ENCODE assay signal across 10 cellular contexts in genomic region chr17:80743181-80743771, GRCh38.
A peak's percentile ranks its signal among the peaks of the same experiment; 100 is the strongest.
DNase-seq lines count a peak whose midpoint lies in the region; ATAC-seq and TF ChIP-seq lines count a peak whose summit lies in the region.
"Had no signal": no experiment of that assay in that cellular context is flagged by ENCODE, and none has a peak within 500 bp of the region (broad histone marks: within the 10 kb centered on the region; RNA-seq: fewer than 3 reads in every experiment).

No MANE protein-coding gene starts in this region.

- WGBS in right lobe of liver (ENCODE audit: insufficient coverage, low coverage, low lambda C conversion rate, missing lambda C conversion rate): 55% methylated on average over 6 of the region's 15 CpGs

- no peak overlapping the region for H3K4me3 ChIP-seq in right lobe of liver

- no peaks in the 10 kb centered on the region for H3K27me3 ChIP-seq in right lobe of liver

- no peak overlapping the region for H3K27ac ChIP-seq in right lobe of liver
- H3K27ac ChIP-seq: KMS-11 had no signal

- H3K9me3 Mint-ChIP-seq in activated naive CD4-positive, alpha-beta T cell treated with anti-CD3 and anti-CD28 coated beads, Interleukin-2, amount 50 U/mL, for 24 hours: no peaks in the 10 kb centered on the region

- peak overlapping the region; percentile 78 for H3K4me3 Mint-ChIP-seq in activated naive CD4-positive, alpha-beta T cell treated with anti-CD3 and anti-CD28 coated beads, Interleukin-2, amount 50 U/mL, for 24 hours

- no peaks in the 10 kb centered on the region for H3K9me3 ChIP-seq in right lobe of liver

- no peaks in the 10 kb centered on the region for H3K36me3 ChIP-seq in right lobe of liver

- peaks cover 17% of the 10 kb centered on the region for H3K36me3 Mint-ChIP-seq in activated naive CD4-positive, alpha-beta T cell treated with anti-CD3 and anti-CD28 coated beads, Interleukin-2, amount 50 U/mL, for 24 hours

- ATAC-seq in right lobe of liver (peak; percentile 34 to 90 (median 88)), HG03175 (IDR thresholded peaks at IDR 0.05; ENCODE audit: unreplicated experiment) (no peak), HG02571 (IDR thresholded peaks at IDR 0.05; ENCODE audit: unreplicated experiment) (no peak), SK-N-SH treated with all-trans-retinoic acid at 6 μM for 48 hours (no peak)

- no peaks in the 10 kb centered on the region for H3K4me1 ChIP-seq in right lobe of liver

- peaks cover 68% of the 10 kb centered on the region for H3K4me1 Mint-ChIP-seq in activated naive CD4-positive, alpha-beta T cell treated with anti-CD3 and anti-CD28 coated beads, Interleukin-2, amount 50 U/mL, for 24 hours

- DNase-seq in stimulated activated naive CD4-positive, alpha-beta T cell (lab: John Stamatoyannopoulos, UW): peak; percentile 36 to 79 (median 42)
- no peak for DNase-seq in stimulated activated naive CD4-positive, alpha-beta T cell treated with Interleukin-2 at 50 U/mL for 16 hours (lab: John Stamatoyannopoulos, UW)
- DNase-seq in right lobe of liver (peak in 1 of 3 donors; percentile 52), NOMO-1 treated with DMSO at 0.1 percent for 48 hours (lab: John Stamatoyannopoulos, UW; ENCODE audit: unreplicated experiment) (no peak)
- DNase-seq: SHP77 had no signal

- intact Hi-C loops in right lobe of liver (cut with DNase I): no loop called here

- no peak for TF ChIP-seq POLR2A in right lobe of liver (IDR thresholded peaks at IDR 0.05)

- no peak for TF ChIP-seq CTCF in right lobe of liver (IDR thresholded peaks at IDR 0.05)

- no peaks in the 10 kb centered on the region for H3K27me3 Mint-ChIP-seq in activated naive CD4-positive, alpha-beta T cell treated with anti-CD3 and anti-CD28 coated beads, Interleukin-2, amount 50 U/mL, for 24 hours

- peak overlapping the region; percentile 79 for H3K27ac Mint-ChIP-seq in activated naive CD4-positive, alpha-beta T cell treated with anti-CD3 and anti-CD28 coated beads, Interleukin-2, amount 50 U/mL, for 24 hours

TF ChIP-seq in SK-N-SH treated with all-trans-retinoic acid at 6 μM for 48 hours, 23 proteins besides CTCF, POLR2A, EP300 and RAD21:
- no peak for TF ChIP-seq RARB (CRISPR knock-in tag; IDR thresholded peaks at IDR 0.05)
- no peak for TF ChIP-seq CSRNP3 (CRISPR knock-in tag; IDR thresholded peaks at IDR 0.05)
- no peak for TF ChIP-seq ISL1 (CRISPR knock-in tag; IDR thresholded peaks at IDR 0.05)
- no peak for TF ChIP-seq CREB5 (CRISPR knock-in tag; IDR thresholded peaks at IDR 0.05; ENCODE audit: low read depth)
- no peak for TF ChIP-seq PPARA (CRISPR knock-in tag; IDR thresholded peaks at IDR 0.05; ENCODE audit: borderline replicate concordance)
- TF ChIP-seq ZNF565 (CRISPR knock-in tag; conservative IDR thresholded peaks at IDR 0.05; ENCODE audit: low read depth): no peak

Comparison
In these comparisons a context has a peak if more than half of its experiments do, and no peak if none do; other contexts are left out.
1. DNase-seq: peak in stimulated activated naive CD4-positive, alpha-beta T cell (6 of 6); none in stimulated activated naive CD4-positive, alpha-beta T cell treated with Interleukin-2 at 50 U/mL for 16 hours (single experiment) and NOMO-1 treated with DMSO at 0.1 percent for 48 hours (single experiment).
2. ATAC-seq: peak in right lobe of liver (4 of 4); none in HG03175 (single experiment), HG02571 (single experiment) and SK-N-SH treated with all-trans-retinoic acid at 6 μM for 48 hours (single experiment).